In genomic region chr3:11290743-11291680, GRCh38 we compare ENCODE assay signal across 8 cellular contexts. TPM values are rescaled to one million over a fixed set of nuclear protein-coding genes. Genes with fewer than 3 reads are reported as not detected.
DNase-seq lines count a peak whose midpoint lies in the region; ATAC-seq and TF ChIP-seq lines count a peak whose summit lies in the region.

No MANE protein-coding gene starts in this region.

- POLR2A ChIA-PET in AG04450 (lab: Yijun Ruan, JAX), result no interaction called here

- TF ChIP-seq CTCF in AG04450 (IDR thresholded peaks at IDR 0.05; ENCODE audit: low read depth, low read length), result no peak
- TF ChIP-seq CTCF in epithelial cell of esophagus (IDR thresholded peaks at IDR 0.05; ENCODE audit: insufficient read depth, low read depth, low read length, missing control alignments), result no peak

- CTCF ChIA-PET in AG04450 (lab: Charles Lee), result interaction anchor here (0.8 to 3.0 kb wide), 5 partner anchors 54 to 350 kb away, joined by 3 to 10 read pairs (median 3); no protein-coding TSS in a partner anchor

- peak overlapping the region; percentile 47 for H3K27ac ChIP-seq in AG04450 (ENCODE audit: low read depth, low read length)

- no peaks in the 10 kb centered on the region for H3K9me3 ChIP-seq in AG04450 (ENCODE audit: control insufficient read depth, insufficient read depth, low read length)

- H3K36me3 ChIP-seq in H7 (replicated peaks; ENCODE audit: control insufficient read depth, insufficient read depth, low read length), result no peaks in the 10 kb centered on the region

- DNase-seq in AG04450 (ENCODE audit: low read depth, low spot score), result no peak
- DNase-seq in RKO (ENCODE audit: low spot score), result peak; percentile 23
- peak; percentile 53 for DNase-seq in epithelial cell of esophagus (ENCODE audit: low read depth)
- no peak for DNase-seq in NCI-H187 treated with DMSO at 0.1 percent for 48 hours (lab: John Stamatoyannopoulos, UW)
- DNase-seq in NCI-H748 treated with DMSO at 0.1 percent for 48 hours (lab: John Stamatoyannopoulos, UW), result no peak
- no peak for DNase-seq in H7

- H3K27me3 ChIP-seq in AG04450 (ENCODE audit: control insufficient read depth, insufficient read depth, low read length) (no peaks in the 10 kb centered on the region), H7 (ENCODE audit: control insufficient read depth, insufficient read depth, low read length) (no peaks in the 10 kb centered on the region)

- ATAC-seq in GM19025 (IDR thresholded peaks at IDR 0.05; ENCODE audit: low read depth, unreplicated experiment) (peak; percentile 45), GM21515 (IDR thresholded peaks at IDR 0.05; ENCODE audit: unreplicated experiment) (no peak)

- H3K4me3 ChIP-seq in AG04450 (ENCODE audit: low read depth, low read length) (no peak overlapping the region), epithelial cell of esophagus (ENCODE audit: low read length) (no peak overlapping the region), H7 (ENCODE audit: insufficient read depth, low read depth, low read length) (no peak overlapping the region)

RNA-seq across cellular contexts. Expression of gene ATG7, which starts 18.8 kb away (rescaled TPM):
- 35.4 and 51.7 TPM in 2 replicates for polyA plus RNA-seq in AG04450 (2011; rRNA removed)
- 79.8 and 82.2 TPM in 2 replicates for polyA minus RNA-seq in AG04450 (2011; rRNA and poly(A)+ RNA removed)
- total RNA-seq in H7 (2014; rRNA removed; shearing (Covaris generic)), result 21.7 and 35.2 TPM in 2 replicates

Comparison
In these comparisons a context has a peak if more than half of its experiments do, and no peak if none do; other contexts are left out.
1. DNase-seq: peak in RKO (single experiment) and epithelial cell of esophagus (single experiment); none in AG04450 (single experiment), NCI-H187 treated with DMSO at 0.1 percent for 48 hours (single experiment), NCI-H748 treated with DMSO at 0.1 percent for 48 hours (single experiment) and H7 (single experiment).